In genomic region chr3:139343895-139344856, GRCh38 we compare ENCODE assay signal across 1 cellular context.
A peak's percentile ranks its signal among the peaks of the same experiment; 100 is the strongest.
TF ChIP-seq lines count a peak whose summit lies in the region.

Gene MRPS22 (plus strand): TSS chr3:139344020. CDS start chr3:139344027, 7 bp downstream.

TF ChIP-seq in K562, 482 proteins besides CTCF, POLR2A, EP300 and RAD21 (continued from another document and continues in another):
- peak in 1 of 2 experiments; percentile 53; a peak in 1 of 4 replicates for TF ChIP-seq ZMIZ1 (IDR thresholded peaks at IDR 0.05; ENCODE audit: low read depth in 2 of 2, low read length in 2 of 2)
- TF ChIP-seq MAFK (IDR thresholded peaks at IDR 0.05; ENCODE audit: low read length), result no peak
- peak; percentile 76 for TF ChIP-seq ZNF766 (CRISPR knock-in tag; conservative IDR thresholded peaks at IDR 0.05)
- 0 out of 2 replicates have a peak, but pooled peaks have one; percentile 48 for TF ChIP-seq E2F5 (CRISPR knock-in tag; IDR thresholded peaks at IDR 0.05)
- TF ChIP-seq CAMTA2 (CRISPR knock-in tag; conservative IDR thresholded peaks at IDR 0.05), result no peak
- no peak for TF ChIP-seq ZFPM2 (CRISPR knock-in tag; IDR thresholded peaks at IDR 0.05)
- peak; percentile 30; the same call in 1 of the 2 replicates for TF ChIP-seq ZNF224 (CRISPR knock-in tag; IDR thresholded peaks at IDR 0.05)
- TF ChIP-seq, protein P1, sequence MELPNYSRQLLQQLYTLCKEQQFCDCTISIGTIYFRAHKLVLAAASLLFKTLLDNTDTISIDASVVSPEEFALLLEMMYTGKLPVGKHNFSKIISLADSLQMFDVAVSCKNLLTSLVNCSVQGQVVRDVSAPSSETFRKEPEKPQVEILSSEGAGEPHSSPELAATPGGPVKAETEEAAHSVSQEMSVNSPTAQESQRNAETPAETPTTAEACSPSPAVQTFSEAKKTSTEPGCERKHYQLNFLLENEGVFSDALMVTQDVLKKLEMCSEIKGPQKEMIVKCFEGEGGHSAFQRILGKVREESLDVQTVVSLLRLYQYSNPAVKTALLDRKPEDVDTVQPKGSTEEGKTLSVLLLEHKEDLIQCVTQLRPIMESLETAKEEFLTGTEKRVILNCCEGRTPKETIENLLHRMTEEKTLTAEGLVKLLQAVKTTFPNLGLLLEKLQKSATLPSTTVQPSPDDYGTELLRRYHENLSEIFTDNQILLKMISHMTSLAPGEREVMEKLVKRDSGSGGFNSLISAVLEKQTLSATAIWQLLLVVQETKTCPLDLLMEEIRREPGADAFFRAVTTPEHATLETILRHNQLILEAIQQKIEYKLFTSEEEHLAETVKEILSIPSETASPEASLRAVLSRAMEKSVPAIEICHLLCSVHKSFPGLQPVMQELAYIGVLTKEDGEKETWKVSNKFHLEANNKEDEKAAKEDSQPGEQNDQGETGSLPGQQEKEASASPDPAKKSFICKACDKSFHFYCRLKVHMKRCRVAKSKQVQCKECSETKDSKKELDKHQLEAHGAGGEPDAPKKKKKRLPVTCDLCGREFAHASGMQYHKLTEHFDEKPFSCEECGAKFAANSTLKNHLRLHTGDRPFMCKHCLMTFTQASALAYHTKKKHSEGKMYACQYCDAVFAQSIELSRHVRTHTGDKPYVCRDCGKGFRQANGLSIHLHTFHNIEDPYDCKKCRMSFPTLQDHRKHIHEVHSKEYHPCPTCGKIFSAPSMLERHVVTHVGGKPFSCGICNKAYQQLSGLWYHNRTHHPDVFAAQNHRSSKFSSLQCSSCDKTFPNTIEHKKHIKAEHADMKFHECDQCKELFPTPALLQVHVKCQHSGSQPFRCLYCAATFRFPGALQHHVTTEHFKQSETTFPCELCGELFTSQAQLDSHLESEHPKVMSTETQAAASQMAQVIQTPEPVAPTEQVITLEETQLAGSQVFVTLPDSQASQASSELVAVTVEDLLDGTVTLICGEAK (IDR thresholded peaks at IDR 0.05), result peak; percentile 97
- TF ChIP-seq, protein P1 (CRISPR knock-in tag; IDR thresholded peaks at IDR 0.05), result no peak
- 0 out of 2 replicates have a peak, but pooled peaks have one; percentile 40 for TF ChIP-seq HMGXB4 (CRISPR knock-in tag; IDR thresholded peaks at IDR 0.05)
- peak; percentile 64 to 78; a peak in 2 of 4 replicates for TF ChIP-seq SIN3A (IDR thresholded peaks at IDR 0.05; ENCODE audit: borderline replicate concordance in 2 of 2, control insufficient read depth in 1 of 2, low read depth in 2 of 2, low read length in 2 of 2)
- TF ChIP-seq CREB3L1 (IDR thresholded peaks at IDR 0.05; ENCODE audit: borderline replicate concordance, low read depth), result peak; percentile 84
- TF ChIP-seq, protein P2, sequence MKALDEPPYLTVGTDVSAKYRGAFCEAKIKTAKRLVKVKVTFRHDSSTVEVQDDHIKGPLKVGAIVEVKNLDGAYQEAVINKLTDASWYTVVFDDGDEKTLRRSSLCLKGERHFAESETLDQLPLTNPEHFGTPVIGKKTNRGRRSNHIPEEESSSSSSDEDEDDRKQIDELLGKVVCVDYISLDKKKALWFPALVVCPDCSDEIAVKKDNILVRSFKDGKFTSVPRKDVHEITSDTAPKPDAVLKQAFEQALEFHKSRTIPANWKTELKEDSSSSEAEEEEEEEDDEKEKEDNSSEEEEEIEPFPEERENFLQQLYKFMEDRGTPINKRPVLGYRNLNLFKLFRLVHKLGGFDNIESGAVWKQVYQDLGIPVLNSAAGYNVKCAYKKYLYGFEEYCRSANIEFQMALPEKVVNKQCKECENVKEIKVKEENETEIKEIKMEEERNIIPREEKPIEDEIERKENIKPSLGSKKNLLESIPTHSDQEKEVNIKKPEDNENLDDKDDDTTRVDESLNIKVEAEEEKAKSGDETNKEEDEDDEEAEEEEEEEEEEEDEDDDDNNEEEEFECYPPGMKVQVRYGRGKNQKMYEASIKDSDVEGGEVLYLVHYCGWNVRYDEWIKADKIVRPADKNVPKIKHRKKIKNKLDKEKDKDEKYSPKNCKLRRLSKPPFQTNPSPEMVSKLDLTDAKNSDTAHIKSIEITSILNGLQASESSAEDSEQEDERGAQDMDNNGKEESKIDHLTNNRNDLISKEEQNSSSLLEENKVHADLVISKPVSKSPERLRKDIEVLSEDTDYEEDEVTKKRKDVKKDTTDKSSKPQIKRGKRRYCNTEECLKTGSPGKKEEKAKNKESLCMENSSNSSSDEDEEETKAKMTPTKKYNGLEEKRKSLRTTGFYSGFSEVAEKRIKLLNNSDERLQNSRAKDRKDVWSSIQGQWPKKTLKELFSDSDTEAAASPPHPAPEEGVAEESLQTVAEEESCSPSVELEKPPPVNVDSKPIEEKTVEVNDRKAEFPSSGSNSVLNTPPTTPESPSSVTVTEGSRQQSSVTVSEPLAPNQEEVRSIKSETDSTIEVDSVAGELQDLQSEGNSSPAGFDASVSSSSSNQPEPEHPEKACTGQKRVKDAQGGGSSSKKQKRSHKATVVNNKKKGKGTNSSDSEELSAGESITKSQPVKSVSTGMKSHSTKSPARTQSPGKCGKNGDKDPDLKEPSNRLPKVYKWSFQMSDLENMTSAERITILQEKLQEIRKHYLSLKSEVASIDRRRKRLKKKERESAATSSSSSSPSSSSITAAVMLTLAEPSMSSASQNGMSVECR (CRISPR knock-in tag; IDR thresholded peaks at IDR 0.05), result peak; percentile 70; the same call in 1 of the 2 replicates
- TF ChIP-seq NBN (IDR thresholded peaks at IDR 0.05; ENCODE audit: low read depth), result peak; percentile 32; the same call in 1 of the 2 replicates
- 0 out of 2 replicates have a peak, but pooled peaks have one; percentile 60 for TF ChIP-seq ZNF76 (CRISPR knock-in tag; IDR thresholded peaks at IDR 0.05; ENCODE audit: borderline replicate concordance)
- TF ChIP-seq, protein P3, sequence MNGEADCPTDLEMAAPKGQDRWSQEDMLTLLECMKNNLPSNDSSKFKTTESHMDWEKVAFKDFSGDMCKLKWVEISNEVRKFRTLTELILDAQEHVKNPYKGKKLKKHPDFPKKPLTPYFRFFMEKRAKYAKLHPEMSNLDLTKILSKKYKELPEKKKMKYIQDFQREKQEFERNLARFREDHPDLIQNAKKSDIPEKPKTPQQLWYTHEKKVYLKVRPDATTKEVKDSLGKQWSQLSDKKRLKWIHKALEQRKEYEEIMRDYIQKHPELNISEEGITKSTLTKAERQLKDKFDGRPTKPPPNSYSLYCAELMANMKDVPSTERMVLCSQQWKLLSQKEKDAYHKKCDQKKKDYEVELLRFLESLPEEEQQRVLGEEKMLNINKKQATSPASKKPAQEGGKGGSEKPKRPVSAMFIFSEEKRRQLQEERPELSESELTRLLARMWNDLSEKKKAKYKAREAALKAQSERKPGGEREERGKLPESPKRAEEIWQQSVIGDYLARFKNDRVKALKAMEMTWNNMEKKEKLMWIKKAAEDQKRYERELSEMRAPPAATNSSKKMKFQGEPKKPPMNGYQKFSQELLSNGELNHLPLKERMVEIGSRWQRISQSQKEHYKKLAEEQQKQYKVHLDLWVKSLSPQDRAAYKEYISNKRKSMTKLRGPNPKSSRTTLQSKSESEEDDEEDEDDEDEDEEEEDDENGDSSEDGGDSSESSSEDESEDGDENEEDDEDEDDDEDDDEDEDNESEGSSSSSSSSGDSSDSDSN (IDR thresholded peaks at IDR 0.05; ENCODE audit: borderline replicate concordance in 1 of 2, low read depth in 2 of 2, low read length in 2 of 2), result 0 out of 4 replicates have a peak, but pooled peaks of 1 of the 2 experiments have one; percentile 11
- TF ChIP-seq HMBOX1 (IDR thresholded peaks at IDR 0.05), result peak; percentile 44; the same call in 1 of the 2 replicates
- TF ChIP-seq, protein P4, sequence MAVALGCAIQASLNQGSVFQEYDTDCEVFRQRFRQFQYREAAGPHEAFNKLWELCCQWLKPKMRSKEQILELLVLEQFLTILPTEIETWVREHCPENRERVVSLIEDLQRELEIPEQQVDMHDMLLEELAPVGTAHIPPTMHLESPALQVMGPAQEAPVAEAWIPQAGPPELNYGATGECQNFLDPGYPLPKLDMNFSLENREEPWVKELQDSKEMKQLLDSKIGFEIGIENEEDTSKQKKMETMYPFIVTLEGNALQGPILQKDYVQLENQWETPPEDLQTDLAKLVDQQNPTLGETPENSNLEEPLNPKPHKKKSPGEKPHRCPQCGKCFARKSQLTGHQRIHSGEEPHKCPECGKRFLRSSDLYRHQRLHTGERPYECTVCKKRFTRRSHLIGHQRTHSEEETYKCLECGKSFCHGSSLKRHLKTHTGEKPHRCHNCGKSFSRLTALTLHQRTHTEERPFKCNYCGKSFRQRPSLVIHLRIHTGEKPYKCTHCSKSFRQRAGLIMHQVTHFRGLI (CRISPR knock-in tag; IDR thresholded peaks at IDR 0.05), result no peak
- TF ChIP-seq ETV1 (tag; conservative IDR thresholded peaks at IDR 0.05; ENCODE audit: low read depth), result peak; percentile 77
- TF ChIP-seq SIN3B (IDR thresholded peaks at IDR 0.05; ENCODE audit: low read depth), result peak; percentile 98
- TF ChIP-seq CBFB (CRISPR knock-in tag; IDR thresholded peaks at IDR 0.05), result 0 out of 2 replicates have a peak, but pooled peaks have one; percentile 21
